28 cellular contexts compared by ENCODE assay signal in genomic region chr19:36833430-36833829, GRCh38.
"Had no signal": no experiment of that assay in that cellular context is flagged by ENCODE, and none has a peak within 500 bp of the region (broad histone marks: within the 10 kb centered on the region; RNA-seq: fewer than 3 reads in every experiment).

No MANE protein-coding gene starts in this region.

- H3K4me3 ChIP-seq: colonic mucosa, esophagus squamous epithelium, heart right ventricle, left lung, lower lobe of right lung, mucosa of descending colon had no signal

- H3K36me3 ChIP-seq: colonic mucosa had no signal

- DNase-seq: colonic mucosa; cortex of kidney; effector CD8-positive, alpha-beta T cell; effector memory CD8-positive, alpha-beta T cell; endodermal cell; erythroblast; esophagus squamous epithelium; foreskin fibroblast; foreskin melanocyte; gastrocnemius medialis; glutamatergic neuron; head of caudate nucleus; heart right ventricle; hippocampal formation; left cardiac atrium; left lung; left ventricle myocardium superior; lower lobe of right lung; mesenchymal stem cell; mucosa of descending colon; naive B cell had no signal

- H3K27ac Mint-ChIP-seq: dendritic cell treated with granulocyte-macrophage colony-stimulating factor and Interleukin-4, amounts not matched to agents 40 ng/mL and 50 ng/mL, for 4 days; effector memory CD8-positive, alpha-beta T cell; endodermal cell; mesothelial cell of epicardium; naive B cell had no signal

- FAIRE-seq: endometrium, islet of Langerhans, keratinocyte had no signal

- H3K4me3 Mint-ChIP-seq: dendritic cell treated with granulocyte-macrophage colony-stimulating factor and Interleukin-4, amounts not matched to agents 40 ng/mL and 50 ng/mL, for 4 days; effector memory CD8-positive, alpha-beta T cell; endodermal cell; mesothelial cell of epicardium had no signal

- H3K4me1 Mint-ChIP-seq: endodermal cell, mesothelial cell of epicardium had no signal

- H3K27me3 Mint-ChIP-seq: dendritic cell treated with granulocyte-macrophage colony-stimulating factor and Interleukin-4, amounts not matched to agents 40 ng/mL and 50 ng/mL, for 4 days; effector memory CD8-positive, alpha-beta T cell; naive B cell had no signal

- H3K27ac ChIP-seq: colonic mucosa, epithelial cell of prostate, esophagus squamous epithelium, gastrocnemius medialis, heart right ventricle, left lung, lower lobe of right lung had no signal

- H3K4me1 ChIP-seq: colonic mucosa had no signal

- ATAC-seq: effector memory CD8-positive, alpha-beta T cell; esophagus mucosa; gastrocnemius medialis; heart right ventricle; left cardiac atrium; left lung; left ventricle myocardium superior; lower lobe of right lung; mucosa of descending colon had no signal
